In the genomic region with DNA sequence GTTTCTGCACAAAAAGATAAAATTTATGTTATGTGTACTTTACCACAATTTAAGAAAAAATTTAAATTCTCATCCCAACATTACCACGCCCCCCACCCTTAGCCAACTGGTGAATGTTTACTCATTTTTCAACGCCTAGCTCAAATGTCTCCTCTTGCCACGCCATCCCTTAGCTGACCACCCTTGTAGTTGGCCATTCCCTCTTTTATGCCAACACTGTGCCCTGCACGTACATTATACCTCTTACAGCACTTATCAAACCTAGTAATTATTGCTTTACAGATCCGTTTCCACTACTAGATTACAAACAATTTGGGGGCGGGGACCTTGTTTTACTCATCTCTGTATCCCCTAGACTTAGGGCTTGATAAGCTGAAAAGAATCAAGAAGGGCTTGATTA, we compare ENCODE assay signal across 1 cellular context.
TF ChIP-seq lines count a peak whose summit lies in the region.

No MANE protein-coding gene starts in this region.

TF ChIP-seq in SK-N-SH, 30 proteins besides CTCF, POLR2A, EP300 and RAD21 (continued from another document):
- TF ChIP-seq TCF12 (IDR thresholded peaks at IDR 0.05) (no peak), NRF1 (IDR thresholded peaks at IDR 0.05; ENCODE audit: low read depth, low read length) (no peak), ELF1 (IDR thresholded peaks at IDR 0.05) (no peak), FOXM1 (IDR thresholded peaks at IDR 0.05; ENCODE audit: low read depth) (no peak), RCOR1 (IDR thresholded peaks at IDR 0.05; ENCODE audit: low read length) (no peak), SIN3A (IDR thresholded peaks at IDR 0.05; ENCODE audit: borderline replicate concordance, low read depth, low read length) (no peak), CHD2 (IDR thresholded peaks at IDR 0.05; ENCODE audit: low read length, partially characterized antibody) (no peak), TAF1 (IDR thresholded peaks at IDR 0.05; ENCODE audit: borderline replicate concordance, low read depth, low read length) (no peak), EZH2phosphoT487 (IDR thresholded peaks at IDR 0.05; ENCODE audit: borderline replicate concordance, low read depth) (no peak)
- TF ChIP-seq, protein P1, sequence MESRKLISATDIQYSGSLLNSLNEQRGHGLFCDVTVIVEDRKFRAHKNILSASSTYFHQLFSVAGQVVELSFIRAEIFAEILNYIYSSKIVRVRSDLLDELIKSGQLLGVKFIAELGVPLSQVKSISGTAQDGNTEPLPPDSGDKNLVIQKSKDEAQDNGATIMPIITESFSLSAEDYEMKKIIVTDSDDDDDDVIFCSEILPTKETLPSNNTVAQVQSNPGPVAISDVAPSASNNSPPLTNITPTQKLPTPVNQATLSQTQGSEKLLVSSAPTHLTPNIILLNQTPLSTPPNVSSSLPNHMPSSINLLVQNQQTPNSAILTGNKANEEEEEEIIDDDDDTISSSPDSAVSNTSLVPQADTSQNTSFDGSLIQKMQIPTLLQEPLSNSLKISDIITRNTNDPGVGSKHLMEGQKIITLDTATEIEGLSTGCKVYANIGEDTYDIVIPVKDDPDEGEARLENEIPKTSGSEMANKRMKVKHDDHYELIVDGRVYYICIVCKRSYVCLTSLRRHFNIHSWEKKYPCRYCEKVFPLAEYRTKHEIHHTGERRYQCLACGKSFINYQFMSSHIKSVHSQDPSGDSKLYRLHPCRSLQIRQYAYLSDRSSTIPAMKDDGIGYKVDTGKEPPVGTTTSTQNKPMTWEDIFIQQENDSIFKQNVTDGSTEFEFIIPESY (IDR thresholded peaks at IDR 0.05; ENCODE audit: borderline replicate concordance, low read depth), result no peak
- TF ChIP-seq, protein P2, sequence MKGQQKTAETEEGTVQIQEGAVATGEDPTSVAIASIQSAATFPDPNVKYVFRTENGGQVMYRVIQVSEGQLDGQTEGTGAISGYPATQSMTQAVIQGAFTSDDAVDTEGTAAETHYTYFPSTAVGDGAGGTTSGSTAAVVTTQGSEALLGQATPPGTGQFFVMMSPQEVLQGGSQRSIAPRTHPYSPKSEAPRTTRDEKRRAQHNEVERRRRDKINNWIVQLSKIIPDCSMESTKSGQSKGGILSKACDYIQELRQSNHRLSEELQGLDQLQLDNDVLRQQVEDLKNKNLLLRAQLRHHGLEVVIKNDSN (IDR thresholded peaks at IDR 0.05; ENCODE audit: borderline replicate concordance, low read depth), result no peak
- TF ChIP-seq, protein P3, sequence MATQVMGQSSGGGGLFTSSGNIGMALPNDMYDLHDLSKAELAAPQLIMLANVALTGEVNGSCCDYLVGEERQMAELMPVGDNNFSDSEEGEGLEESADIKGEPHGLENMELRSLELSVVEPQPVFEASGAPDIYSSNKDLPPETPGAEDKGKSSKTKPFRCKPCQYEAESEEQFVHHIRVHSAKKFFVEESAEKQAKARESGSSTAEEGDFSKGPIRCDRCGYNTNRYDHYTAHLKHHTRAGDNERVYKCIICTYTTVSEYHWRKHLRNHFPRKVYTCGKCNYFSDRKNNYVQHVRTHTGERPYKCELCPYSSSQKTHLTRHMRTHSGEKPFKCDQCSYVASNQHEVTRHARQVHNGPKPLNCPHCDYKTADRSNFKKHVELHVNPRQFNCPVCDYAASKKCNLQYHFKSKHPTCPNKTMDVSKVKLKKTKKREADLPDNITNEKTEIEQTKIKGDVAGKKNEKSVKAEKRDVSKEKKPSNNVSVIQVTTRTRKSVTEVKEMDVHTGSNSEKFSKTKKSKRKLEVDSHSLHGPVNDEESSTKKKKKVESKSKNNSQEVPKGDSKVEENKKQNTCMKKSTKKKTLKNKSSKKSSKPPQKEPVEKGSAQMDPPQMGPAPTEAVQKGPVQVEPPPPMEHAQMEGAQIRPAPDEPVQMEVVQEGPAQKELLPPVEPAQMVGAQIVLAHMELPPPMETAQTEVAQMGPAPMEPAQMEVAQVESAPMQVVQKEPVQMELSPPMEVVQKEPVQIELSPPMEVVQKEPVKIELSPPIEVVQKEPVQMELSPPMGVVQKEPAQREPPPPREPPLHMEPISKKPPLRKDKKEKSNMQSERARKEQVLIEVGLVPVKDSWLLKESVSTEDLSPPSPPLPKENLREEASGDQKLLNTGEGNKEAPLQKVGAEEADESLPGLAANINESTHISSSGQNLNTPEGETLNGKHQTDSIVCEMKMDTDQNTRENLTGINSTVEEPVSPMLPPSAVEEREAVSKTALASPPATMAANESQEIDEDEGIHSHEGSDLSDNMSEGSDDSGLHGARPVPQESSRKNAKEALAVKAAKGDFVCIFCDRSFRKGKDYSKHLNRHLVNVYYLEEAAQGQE (IDR thresholded peaks at IDR 0.05; ENCODE audit: low read depth, low read length), result no peak
- TF ChIP-seq, protein P4, sequence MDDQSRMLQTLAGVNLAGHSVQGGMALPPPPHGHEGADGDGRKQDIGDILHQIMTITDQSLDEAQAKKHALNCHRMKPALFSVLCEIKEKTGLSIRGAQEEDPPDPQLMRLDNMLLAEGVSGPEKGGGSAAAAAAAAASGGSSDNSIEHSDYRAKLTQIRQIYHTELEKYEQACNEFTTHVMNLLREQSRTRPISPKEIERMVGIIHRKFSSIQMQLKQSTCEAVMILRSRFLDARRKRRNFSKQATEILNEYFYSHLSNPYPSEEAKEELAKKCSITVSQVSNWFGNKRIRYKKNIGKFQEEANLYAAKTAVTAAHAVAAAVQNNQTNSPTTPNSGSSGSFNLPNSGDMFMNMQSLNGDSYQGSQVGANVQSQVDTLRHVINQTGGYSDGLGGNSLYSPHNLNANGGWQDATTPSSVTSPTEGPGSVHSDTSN (IDR thresholded peaks at IDR 0.05), result no peak
